Comparison of ENCODE assay signal across 8 cellular contexts in the genomic region with DNA sequence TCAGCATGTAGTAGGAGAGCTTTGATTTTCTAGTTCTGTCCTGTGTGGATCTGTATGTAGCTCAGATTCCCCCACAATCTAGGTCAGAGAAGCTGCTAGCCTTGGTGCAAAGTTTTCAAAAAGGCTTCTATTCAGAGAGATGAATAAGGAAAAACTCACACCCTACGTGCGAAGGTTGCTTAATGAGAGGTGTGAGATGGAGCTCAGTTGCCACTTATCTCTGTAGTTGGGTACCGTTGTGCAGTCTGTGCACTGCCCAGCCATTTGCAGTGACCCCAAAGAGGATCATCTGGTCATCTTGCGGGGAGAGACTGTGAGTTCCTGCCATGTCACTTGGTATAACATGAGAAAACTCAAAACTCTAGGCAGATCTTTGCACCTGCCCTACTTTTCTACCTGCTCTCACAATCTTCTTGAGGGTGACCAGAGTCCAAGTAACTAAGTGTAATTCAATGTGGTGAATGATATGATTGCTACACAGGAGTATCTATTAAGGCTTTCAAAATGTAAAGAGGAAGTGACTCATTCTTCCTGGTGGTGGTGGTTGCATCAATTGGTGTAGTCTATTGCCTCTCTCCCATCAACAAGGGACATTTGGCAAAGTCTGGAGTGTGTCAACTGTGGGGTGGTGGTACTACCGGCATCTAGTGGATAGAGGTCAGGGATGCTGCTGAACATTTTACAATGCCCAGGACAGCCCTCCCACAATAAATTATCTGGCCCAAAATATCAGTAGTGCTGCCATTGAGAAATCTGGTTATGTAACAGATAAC.
DNase-seq lines count a peak whose midpoint lies in the region; ATAC-seq, FAIRE-seq and TF ChIP-seq lines count a peak whose summit lies in the region.

No MANE protein-coding gene starts in this region.

- H2BK20ac ChIP-seq in H1 (ENCODE audit: low read length): no peak overlapping the region

- H3K9me3 ChIP-seq in H1 (ENCODE audit: insufficient read depth in 2 of 2, low read depth in 1 of 2, low read length in 1 of 2) (no peaks in the 10 kb centered on the region), WERI-Rb-1 (ENCODE audit: severe bottlenecking) (no peaks in the 10 kb centered on the region)

- FAIRE-seq in H1 (lab: Jason Lieb, UNC): no peak

- peaks cover 6 to 30% (median 20%) of the 10 kb centered on the region in 3 donors for H3K4me1 Mint-ChIP-seq in T-cell

- POLR2A ChIA-PET in T-cell (lab: Charles Lee): no interaction called here
- POLR2A ChIA-PET in H1 (lab: Charles Lee; ENCODE audit: partially characterized antibody): interaction anchor here (1.3 kb wide), 1 partner anchor 224 kb away, joined by 3 read pairs; no protein-coding TSS in a partner anchor

- H3K27me3 ChIP-seq in H1 (replicated peaks in 1 of 4; ENCODE audit: control insufficient read depth in 3 of 4, extremely low read depth in 1 of 4, insufficient read depth in 3 of 4, low read length in 3 of 4) (no peaks in the 10 kb centered on the region), WERI-Rb-1 (ENCODE audit: insufficient read depth, low read depth, severe bottlenecking) (no peaks in the 10 kb centered on the region)

- H4K20me1 ChIP-seq in H1 (replicated peaks in 1 of 2; ENCODE audit: control insufficient read depth in 1 of 2, insufficient read depth in 2 of 2, low read length in 2 of 2): no peaks in the 10 kb centered on the region

- peak overlapping the region; percentile 47 to 49 for H3K27ac Mint-ChIP-seq in T-cell

- no peak overlapping the region for H4K91ac ChIP-seq in H1 (replicated peaks; ENCODE audit: insufficient read length, low read length)

- H3K36me3 Mint-ChIP-seq in T-cell: no peaks in the 10 kb centered on the region

- H2BK15ac ChIP-seq in H1 (ENCODE audit: low read length): no peak overlapping the region

- H4K8ac ChIP-seq in H1 (ENCODE audit: extremely low read depth, insufficient read depth, low read length): no peak overlapping the region

- H3K14ac ChIP-seq in H1 (ENCODE audit: insufficient read length): no peak overlapping the region

- TF ChIP-seq POLR2A in H1 (IDR thresholded peaks at IDR 0.05; ENCODE audit: control extremely low read depth in 1 of 2, low read depth in 2 of 2, low read length in 2 of 2): no peak

- H3K56ac ChIP-seq in H1 (replicated peaks; ENCODE audit: insufficient read length, low read depth, low read length): no peak overlapping the region

- H3K4ac ChIP-seq in H1 (replicated peaks; ENCODE audit: insufficient read length, low read depth, low read length): no peak overlapping the region

- no peak overlapping the region for H2BK5ac ChIP-seq in H1 (ENCODE audit: low read depth, low read length)

- H3K4me3 Mint-ChIP-seq in T-cell: peak overlapping the region in 1 of 3 donors; percentile 18

- H3K23me2 ChIP-seq in H1 (ENCODE audit: low read depth, low read length): no peaks in the 10 kb centered on the region

- peak overlapping the region; percentile 35; the same call in 1 of the 2 replicates for H2BK12ac ChIP-seq in H1 (ENCODE audit: low read depth, low read length)

- no peaks in the 10 kb centered on the region for H3K79me2 ChIP-seq in H1 (ENCODE audit: control insufficient read depth in 1 of 2, insufficient read depth in 2 of 2, low read length in 2 of 2)

- no peaks in the 10 kb centered on the region for H3K4me1 ChIP-seq in H1 (replicated peaks in 1 of 4; ENCODE audit: control insufficient read depth in 3 of 4, insufficient read depth in 4 of 4, low read length in 3 of 4)

- H3K9me3 Mint-ChIP-seq in T-cell: no peaks in the 10 kb centered on the region

- H3K18ac ChIP-seq in H1 (ENCODE audit: extremely low read depth, low read length): no peak overlapping the region

- H3K9ac ChIP-seq in H1 (replicated peaks in 1 of 4; ENCODE audit: extremely low read depth in 1 of 4, low read depth in 3 of 4, low read length in 3 of 4): no peak overlapping the region

- H2BK120ac ChIP-seq in H1 (replicated peaks; ENCODE audit: low read depth, low read length): no peak overlapping the region

- TF ChIP-seq RAD21 in H1 (IDR thresholded peaks at IDR 0.05 in 1 of 2, conservative IDR thresholded peaks at IDR 0.05 in 1 of 2; ENCODE audit: low read depth in 2 of 2, low read length in 2 of 2): no peak

- H3K27me3 Mint-ChIP-seq in T-cell: no peaks in the 10 kb centered on the region

- H3K4me2 ChIP-seq in H1 (ENCODE audit: insufficient read depth in 1 of 2, low read depth in 2 of 2, low read length in 2 of 2): no peak overlapping the region

- peak; percentile 65 for ATAC-seq in HG02870 (IDR thresholded peaks at IDR 0.05; ENCODE audit: unreplicated experiment)
- peak; percentile 59 to 95 (median 86) for ATAC-seq in T-cell (replicated peaks in 1 of 4)

- no peak overlapping the region for H3K4me3 ChIP-seq in H1 (ENCODE audit: extremely low read depth in 1 of 4, insufficient read depth in 2 of 4, low read depth in 3 of 4, low read length in 4 of 4)
- H3K4me3 ChIP-seq in WERI-Rb-1 (ENCODE audit: low read depth, low read length): no peak overlapping the region

- CTCF ChIA-PET in T-cell (lab: Charles Lee): interaction anchor here (0.5 to 1.4 kb wide), 7 partner anchors 11 to 392 kb away, joined by 3 to 5 read pairs (median 3); no protein-coding TSS in a partner anchor
- CTCF ChIA-PET in H1 (lab: Charles Lee; ENCODE audit: partially characterized antibody): interaction anchor here (0.8 to 1.3 kb wide), 5 partner anchors 11 to 315 kb away, joined by 3 to 4 read pairs (median 4); no protein-coding TSS in a partner anchor

- H2AK5ac ChIP-seq in H1 (ENCODE audit: low read depth, low read length): no peak overlapping the region

- TF ChIP-seq CTCF in H1 (IDR thresholded peaks at IDR 0.05; ENCODE audit: control extremely low read depth in 1 of 3, insufficient read depth in 1 of 3, low read depth in 1 of 3, low read length in 3 of 3) (no peak), WERI-Rb-1 (IDR thresholded peaks at IDR 0.05; ENCODE audit: low read depth, low read length) (no peak)

- H3K27ac ChIP-seq in H1 (ENCODE audit: low read depth, low read length) (no peak overlapping the region), WERI-Rb-1 (no peak overlapping the region)

- H2AFZ ChIP-seq in H1 (ENCODE audit: low read length): no peak overlapping the region

- H4K5ac ChIP-seq in H1 (ENCODE audit: insufficient read length, low read depth, low read length): no peak overlapping the region

- no peak overlapping the region for H3K23ac ChIP-seq in H1 (ENCODE audit: insufficient read length)

- H3K79me1 ChIP-seq in H1 (ENCODE audit: low read depth, low read length): no peaks in the 10 kb centered on the region

- peak; percentile 83 for DNase-seq in GF-D8 (lab: John Stamatoyannopoulos, UW)
- DNase-seq in T-cell: peak in 10 of 34 experiments; percentile 1 to 28 (median 7)
- DNase-seq in H1 (ENCODE audit: low read depth in 1 of 2, low spot score in 2 of 2): no peak
- DNase-seq in pons (ENCODE audit: low spot score): peak; percentile 47
- DNase-seq in NCI-H345 treated with DMSO at 0.1 percent for 48 hours (lab: John Stamatoyannopoulos, UW; ENCODE audit: unreplicated experiment): no peak
- DNase-seq in WERI-Rb-1: no peak
- DNase-seq in NCI-H748 treated with DMSO at 0.1 percent for 48 hours (lab: John Stamatoyannopoulos, UW): no peak

- no peak for TF ChIP-seq EP300 in H1 (IDR thresholded peaks at IDR 0.05; ENCODE audit: borderline replicate concordance in 1 of 2, low read depth in 2 of 2, low read length in 2 of 2)

- no peaks in the 10 kb centered on the region for H3K36me3 ChIP-seq in H1 (ENCODE audit: control insufficient read depth in 2 of 4, insufficient read depth in 4 of 4, low read length in 3 of 4)
- H3K36me3 ChIP-seq in WERI-Rb-1: no peaks in the 10 kb centered on the region

- WGBS in H1 (ENCODE audit: extremely low coverage in 1 of 2, insufficient coverage in 1 of 2, insufficient read length in 1 of 2, insufficient replicate concordance in 2 of 2, low coverage in 1 of 2, low lambda C conversion rate in 2 of 2, missing lambda C conversion rate in 1 of 2), 2 experiments: 92% methylated on average over 5 of the region's 5 CpGs; no CpG with 5 or more reads in 1 of the 2 experiments

TF ChIP-seq in H1, 55 proteins besides CTCF, POLR2A, EP300 and RAD21:
- TF ChIP-seq TAF1 (IDR thresholded peaks at IDR 0.05; ENCODE audit: low read depth, low read length): no peak
- no peak for TF ChIP-seq RBBP5 (IDR thresholded peaks at IDR 0.05; ENCODE audit: borderline replicate concordance, low read depth, low read length)
- TF ChIP-seq, protein P1, sequence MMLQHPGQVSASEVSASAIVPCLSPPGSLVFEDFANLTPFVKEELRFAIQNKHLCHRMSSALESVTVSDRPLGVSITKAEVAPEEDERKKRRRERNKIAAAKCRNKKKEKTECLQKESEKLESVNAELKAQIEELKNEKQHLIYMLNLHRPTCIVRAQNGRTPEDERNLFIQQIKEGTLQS (IDR thresholded peaks at IDR 0.05; ENCODE audit: insufficient read depth, low read depth, low read length): no peak
- no peak for TF ChIP-seq SP2 (IDR thresholded peaks at IDR 0.05; ENCODE audit: low read length)
- no peak for TF ChIP-seq CTBP2 (IDR thresholded peaks at IDR 0.05; ENCODE audit: borderline replicate concordance, insufficient read depth, insufficient read length, low read length)
- no peak for TF ChIP-seq NANOG (IDR thresholded peaks at IDR 0.05; ENCODE audit: insufficient read depth, low read depth, low read length, poor library complexity, severe bottlenecking)
- no peak for TF ChIP-seq MAFK (IDR thresholded peaks at IDR 0.05; ENCODE audit: low read depth, low read length)
- no peak for TF ChIP-seq SRF (IDR thresholded peaks at IDR 0.05; ENCODE audit: low read depth, low read length)
- TF ChIP-seq ZNF274 (IDR thresholded peaks at IDR 0.05; ENCODE audit: borderline replicate concordance, extremely low read depth, low read length): no peak
- no peak for TF ChIP-seq CEBPB (IDR thresholded peaks at IDR 0.05; ENCODE audit: low read depth, low read length)
- TF ChIP-seq SP1 (IDR thresholded peaks at IDR 0.05; ENCODE audit: low read depth, low read length): no peak

Comparison
In these comparisons a context has a peak if more than half of its experiments do, and no peak if none do; other contexts are left out.
1. DNase-seq: peak in GF-D8 (single experiment) and pons (single experiment); none in H1 (0 of 2), NCI-H345 treated with DMSO at 0.1 percent for 48 hours (single experiment), WERI-Rb-1 (single experiment) and NCI-H748 treated with DMSO at 0.1 percent for 48 hours (single experiment).